ENCODE assay signal across 11 cellular contexts in genomic region chr15:36358094-36358961, GRCh38.
DNase-seq lines count a peak whose midpoint lies in the region; ATAC-seq and TF ChIP-seq lines count a peak whose summit lies in the region.
"Had no signal": no experiment of that assay in that cellular context is flagged by ENCODE, and none has a peak within 500 bp of the region (broad histone marks: within the 10 kb centered on the region; RNA-seq: fewer than 3 reads in every experiment).

No MANE protein-coding gene starts in this region.

- H3K4me3 Mint-ChIP-seq in nephron = no peak overlapping the region
- H3K4me3 Mint-ChIP-seq: activated naive CD8-positive, alpha-beta T cell treated with anti-CD3 and anti-CD28 coated beads, Interleukin-2, amount 10 ng/mL, durations not matched to agents 7 days and 5 days; neural crest cell had no signal

- H3K4me3 ChIP-seq in cardiac fibroblast (replicated peaks in 1 of 2; ENCODE audit: low read depth in 2 of 2, low read length in 2 of 2) = no peak overlapping the region

- POLR2A ChIA-PET in GM10248 (lab: Yijun Ruan, JAX) = no interaction called here

- no peaks in the 10 kb centered on the region for H3K27me3 Mint-ChIP-seq in nephron (ENCODE audit: low read depth)
- H3K27me3 Mint-ChIP-seq: activated naive CD8-positive, alpha-beta T cell treated with anti-CD3 and anti-CD28 coated beads, Interleukin-2, amount 10 ng/mL, durations not matched to agents 7 days and 5 days had no signal

- CTCF ChIA-PET in GM10248 (lab: Yijun Ruan, JAX) = interaction anchor here (1.3 to 1.6 kb wide), 2 partner anchors 8 to 11 kb away, joined by 5 to 7 read pairs; no protein-coding TSS in a partner anchor

- peak; percentile 67 for DNase-seq in AG20443 (ENCODE audit: low spot score)
- peak in 2 of 3 experiments; percentile 26 to 81 for DNase-seq in NCI-H1417 (lab: John Stamatoyannopoulos, UW)
- peak; percentile 51 to 65 for DNase-seq in cardiac fibroblast (ENCODE audit: low read depth in 2 of 2)
- no peak for DNase-seq in putamen (ENCODE audit: low spot score)
- DNase-seq in GM10248 (ENCODE audit: extremely low spot score) = no peak
- DNase-seq: activated naive CD8-positive, alpha-beta T cell treated with anti-CD3 and anti-CD28 coated beads, Interleukin-2, amount 10 ng/mL, durations not matched to agents 7 days and 5 days; NCI-H82 had no signal

- peak overlapping the region; percentile 65 to 83 (median 72) for H3K27ac Mint-ChIP-seq in nephron
- H3K27ac Mint-ChIP-seq: activated naive CD8-positive, alpha-beta T cell treated with anti-CD3 and anti-CD28 coated beads, Interleukin-2, amount 10 ng/mL, durations not matched to agents 7 days and 5 days had no signal

- H3K36me3 Mint-ChIP-seq in nephron (ENCODE audit: low read depth) = no peaks in the 10 kb centered on the region
- H3K36me3 Mint-ChIP-seq: activated naive CD8-positive, alpha-beta T cell treated with anti-CD3 and anti-CD28 coated beads, Interleukin-2, amount 10 ng/mL, durations not matched to agents 7 days and 5 days had no signal

- no peak for ATAC-seq in GM18867 (IDR thresholded peaks at IDR 0.05; ENCODE audit: unreplicated experiment)
- no peak for ATAC-seq in HG03520 (IDR thresholded peaks at IDR 0.05; ENCODE audit: unreplicated experiment)

- peaks cover 42% of the 10 kb centered on the region for H3K4me1 Mint-ChIP-seq in nephron
- H3K4me1 Mint-ChIP-seq: activated naive CD8-positive, alpha-beta T cell treated with anti-CD3 and anti-CD28 coated beads, Interleukin-2, amount 10 ng/mL, durations not matched to agents 7 days and 5 days; neural crest cell had no signal

- no peaks in the 10 kb centered on the region for H3K9me3 Mint-ChIP-seq in nephron
- H3K9me3 Mint-ChIP-seq: activated naive CD8-positive, alpha-beta T cell treated with anti-CD3 and anti-CD28 coated beads, Interleukin-2, amount 10 ng/mL, durations not matched to agents 7 days and 5 days; neural crest cell had no signal

- TF ChIP-seq CTCF in cardiac fibroblast (IDR thresholded peaks at IDR 0.05; ENCODE audit: low read depth, low read length) (no peak), nephron (IDR thresholded peaks at IDR 0.05; ENCODE audit: unreplicated experiment in 3 of 3) (no peak), GM10248 (IDR thresholded peaks at IDR 0.05; ENCODE audit: control extremely low read depth, extremely low read depth, low read depth, missing control alignments) (no peak)

Comparison
In these comparisons a context has a peak if more than half of its experiments do, and no peak if none do; other contexts are left out.
1. DNase-seq: peak in AG20443 (single experiment), NCI-H1417 (2 of 3) and cardiac fibroblast (2 of 2); none in putamen (single experiment) and GM10248 (single experiment).